8 cellular contexts compared by ENCODE assay signal in the genomic region with DNA sequence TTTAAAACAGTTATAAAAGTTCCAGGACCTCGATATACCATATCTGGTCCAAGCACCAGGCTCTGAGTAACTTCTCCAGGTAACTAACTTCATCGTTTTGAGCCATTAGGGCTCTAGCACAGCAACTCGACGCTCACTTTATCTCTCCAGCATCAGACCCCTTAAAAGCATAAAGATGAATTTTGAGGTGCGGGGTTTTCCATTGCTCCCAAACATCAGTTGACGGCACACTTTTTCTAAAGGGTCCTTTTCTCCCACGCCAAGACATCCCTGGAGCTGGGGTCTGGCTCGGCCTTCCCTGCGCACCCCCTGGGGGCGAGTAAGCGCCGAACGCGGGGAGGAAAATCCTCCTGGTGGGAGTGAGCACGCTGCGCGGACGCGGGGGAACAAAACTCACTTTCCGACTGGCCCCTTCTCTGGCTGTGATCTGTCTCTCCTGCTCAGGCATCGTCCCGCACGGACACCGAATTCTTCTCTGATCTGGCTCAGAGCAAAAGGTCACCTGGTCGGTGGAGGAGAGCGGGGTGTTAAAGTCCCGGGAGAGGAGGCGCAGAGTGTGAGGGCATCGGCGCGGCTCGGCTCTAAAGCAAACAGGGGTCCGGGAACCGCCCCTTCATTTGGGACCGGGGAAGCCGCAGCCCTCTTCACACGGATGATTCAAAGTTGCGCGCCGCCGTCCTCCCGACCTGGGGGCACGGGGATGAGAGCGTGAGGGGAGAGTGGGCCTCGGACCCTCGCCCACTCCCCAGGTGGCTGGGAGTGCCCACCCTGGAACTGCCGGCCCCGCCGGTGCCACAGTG. TPM values are rescaled to one million over a fixed set of nuclear protein-coding genes. Genes with fewer than 3 reads are reported as not detected.
A peak's percentile ranks its signal among the peaks of the same experiment; 100 is the strongest.
DNase-seq lines count a peak whose midpoint lies in the region; ATAC-seq, FAIRE-seq and TF ChIP-seq lines count a peak whose summit lies in the region.

A gene (minus strand): TSS at position 561 of the 800 bp plus-strand sequence. CDS start 113 bp downstream, at position 448.

- FAIRE-seq in HepG2 (lab: Jason Lieb, UNC): no peak

- no peaks in the 10 kb centered on the region for H3K9me3 ChIP-seq in SU-DHL-6 (ENCODE audit: insufficient read depth, low read length)
- H3K9me3 ChIP-seq in HepG2 (ENCODE audit: low read length): no peaks in the 10 kb centered on the region

- H3K9ac ChIP-seq in SU-DHL-6 (ENCODE audit: low read length) (peak within 1 kb of the TSS; percentile 87), HepG2 (ENCODE audit: insufficient read depth, low read depth, low read length) (peak within 1 kb of the TSS; percentile 99)

- POLR2A ChIA-PET in HepG2 (lab: Yijun Ruan, JAX): interaction anchor here (0.6 to 2.2 kb wide), 7 partner anchors 12 to 60 kb away, joined by 3 to 32 read pairs (median 8); a partner anchor contains a TSS

- peak; percentile 2 for ATAC-seq in HG02884 (IDR thresholded peaks at IDR 0.05; ENCODE audit: unreplicated experiment)
- peak; percentile 65 for ATAC-seq in HepG2
- ATAC-seq in HG03108 (IDR thresholded peaks at IDR 0.05; ENCODE audit: unreplicated experiment): no peak

- H2AFZ ChIP-seq in SU-DHL-6 (ENCODE audit: low read depth, low read length, severe bottlenecking) (peak within 1 kb of the TSS; percentile 96), HepG2 (ENCODE audit: low read length) (peak within 1 kb of the TSS; percentile 72)

- peaks cover 64% of the 10 kb centered on the region for H3K4me1 ChIP-seq in HepG2 (ENCODE audit: insufficient read depth, low read length)

- no peak for TF ChIP-seq RAD21 in HepG2 (CRISPR knock-in tag; IDR thresholded peaks at IDR 0.05)

- no peak for TF ChIP-seq CTCF in SU-DHL-6 (IDR thresholded peaks at IDR 0.05; ENCODE audit: insufficient read depth, low read length, poor library complexity, severe bottlenecking)
- TF ChIP-seq CTCF in HepG2 (CRISPR knock-in tag; IDR thresholded peaks at IDR 0.05): 0 out of 2 replicates have a peak, but pooled peaks have one; percentile 38

- H3K27ac ChIP-seq in SU-DHL-6 (ENCODE audit: low read depth, low read length) (no peak within 1 kb of the TSS), HepG2 (ENCODE audit: extremely low read length, insufficient read depth, low read length) (peak within 1 kb of the TSS; percentile 97)

- WGBS in HepG2 (ENCODE audit: low lambda C conversion rate): under 1% methylated on average over 24 of the region's 49 CpGs

- no peaks in the 10 kb centered on the region for H3K27me3 ChIP-seq in SU-DHL-6 (ENCODE audit: low read length)
- no peaks in the 10 kb centered on the region; a peak in 1 of 5 replicates for H3K27me3 ChIP-seq in HepG2 (ENCODE audit: control insufficient read depth in 1 of 2, insufficient read depth in 2 of 2, low read length in 2 of 2)

- intact Hi-C loops in HepG2 (cut with micrococcal nuclease; ENCODE audit: unreplicated experiment): loop anchor here (5.0 kb wide), 1 partner anchor 181 kb away; no protein-coding TSS in a partner anchor

- no peaks in the 10 kb centered on the region for H3K9me2 ChIP-seq in SU-DHL-6 (replicated peaks; ENCODE audit: insufficient read depth, low read length)

- TF ChIP-seq EP300 in HepG2 (IDR thresholded peaks at IDR 0.05; ENCODE audit: low read depth in 2 of 2, low read length in 2 of 2): no peak
- TF ChIP-seq EP300 in HepG2 (CRISPR knock-in tag; IDR thresholded peaks at IDR 0.05; ENCODE audit: borderline replicate concordance): no peak

- TSS peak; percentile 47 for BruUV-seq in HepG2 (replicated peaks; lab: Mats Ljungman, UMichigan)

- no peaks in the 10 kb centered on the region for H3F3A ChIP-seq in SU-DHL-6 (ENCODE audit: insufficient read depth)

- in situ Hi-C loops in HepG2 (cut with HindIII; ENCODE audit: extremely low pct_ligation_motif_present, low pct_unique_long_range_greater_than_20kb): loop anchor here (5.0 to 25.0 kb wide), 2 partner anchors 116 to 451 kb away; a partner anchor contains a TSS

- DNase-seq in ELR (ENCODE audit: low read depth) (peak; percentile 25), cerebellar cortex (ENCODE audit: low spot score) (peak; percentile 31), HepG2 (ENCODE audit: low spot score) (peak; percentile 49), NCI-H446 (lab: John Stamatoyannopoulos, UW) (no peak)
- DNase-seq in stimulated activated CD4-positive, alpha-beta T cell treated with anti-CD3 and anti-CD28 coated beads, TNF-alpha, amount 100 ng/mL, for 48 hours (ENCODE audit: low read depth in 3 of 3): peak in 2 of 3 donors; percentile 3 to 14

- H3K4me3 ChIP-seq in SU-DHL-6 (ENCODE audit: insufficient read depth, low read length, poor library complexity, severe bottlenecking) (peak within 1 kb of the TSS; percentile 100), HepG2 (replicated peaks in 1 of 3; ENCODE audit: insufficient read depth in 1 of 3, low read depth in 2 of 3, low read length in 3 of 3) (peak within 1 kb of the TSS; percentile 97 to 98 (median 98))

- H3K4me2 ChIP-seq in SU-DHL-6 (ENCODE audit: low read depth, low read length, poor library complexity, severe bottlenecking) (peak within 1 kb of the TSS; percentile 99), HepG2 (ENCODE audit: low read depth, low read length) (peak within 1 kb of the TSS; percentile 82)

- TF ChIP-seq POLR2A in HepG2 (IDR thresholded peaks at IDR 0.05; ENCODE audit: insufficient read depth in 1 of 2, low read depth in 2 of 2, low read length in 2 of 2): no peak

- H3K79me2 ChIP-seq in SU-DHL-6 (ENCODE audit: insufficient read depth, low read length): peaks cover 37% of the 10 kb centered on the region
- peaks cover 95% of the 10 kb centered on the region for H3K79me2 ChIP-seq in HepG2 (ENCODE audit: insufficient read depth, low read length)

- H3K36me3 ChIP-seq in SU-DHL-6 (ENCODE audit: low read length) (no peaks in the 10 kb centered on the region), HepG2 (replicated peaks in 1 of 2; ENCODE audit: control insufficient read depth in 1 of 2, insufficient read depth in 2 of 2, low read length in 2 of 2) (no peaks in the 10 kb centered on the region; a peak in 2 of 5 replicates)

- no peaks in the 10 kb centered on the region for H4K20me1 ChIP-seq in SU-DHL-6 (ENCODE audit: low read depth, low read length)
- peaks cover 28% of the 10 kb centered on the region for H4K20me1 ChIP-seq in HepG2 (ENCODE audit: insufficient read depth, low read length)

- CTCF ChIA-PET in HepG2 (lab: Yijun Ruan, JAX; ENCODE audit: low intra/inter-chr PET ratio, low total read pairs): interaction anchor here (1.3 kb wide), 1 partner anchor 10 kb away, joined by 5 read pairs; no protein-coding TSS in a partner anchor

TF ChIP-seq in HepG2, 621 proteins besides CTCF, POLR2A, EP300 and RAD21 (continues in another document):
- TF ChIP-seq ZSCAN31 (CRISPR knock-in tag; IDR thresholded peaks at IDR 0.05; ENCODE audit: low read depth): no peak
- TF ChIP-seq POLR2G (IDR thresholded peaks at IDR 0.05; ENCODE audit: low read depth, low read length): 0 out of 2 replicates have a peak, but pooled peaks have one; percentile 36
- TF ChIP-seq NFE2L1 (CRISPR knock-in tag; IDR thresholded peaks at IDR 0.05; ENCODE audit: borderline replicate concordance): no peak; the same call in 1 of the 2 replicates
- TF ChIP-seq, protein P1, sequence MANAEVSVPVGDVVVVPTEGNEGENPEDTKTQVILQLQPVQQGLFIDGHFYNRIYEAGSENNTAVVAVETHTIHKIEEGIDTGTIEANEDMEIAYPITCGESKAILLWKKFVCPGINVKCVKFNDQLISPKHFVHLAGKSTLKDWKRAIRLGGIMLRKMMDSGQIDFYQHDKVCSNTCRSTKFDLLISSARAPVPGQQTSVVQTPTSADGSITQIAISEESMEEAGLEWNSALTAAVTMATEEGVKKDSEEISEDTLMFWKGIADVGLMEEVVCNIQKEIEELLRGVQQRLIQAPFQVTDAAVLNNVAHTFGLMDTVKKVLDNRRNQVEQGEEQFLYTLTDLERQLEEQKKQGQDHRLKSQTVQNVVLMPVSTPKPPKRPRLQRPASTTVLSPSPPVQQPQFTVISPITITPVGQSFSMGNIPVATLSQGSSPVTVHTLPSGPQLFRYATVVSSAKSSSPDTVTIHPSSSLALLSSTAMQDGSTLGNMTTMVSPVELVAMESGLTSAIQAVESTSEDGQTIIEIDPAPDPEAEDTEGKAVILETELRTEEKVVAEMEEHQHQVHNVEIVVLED (CRISPR knock-in tag; IDR thresholded peaks at IDR 0.05; ENCODE audit: borderline replicate concordance): peak; percentile 6; the same call in 1 of the 2 replicates

RNA-seq across cellular contexts. Expression of the gene that starts here (rescaled TPM):
- total RNA-seq in HepG2 (2016; rRNA removed; fragmentation: Illumina TruSeq; extraction: Trizol): 39.6 and 57.4 TPM in 2 replicates
- 10.1 and 11.9 TPM in 2 replicates for total RNA-seq in HepG2 (2016; cell fraction: cytosol; rRNA removed; fragmentation: Illumina TruSeq; extraction: Trizol; ENCODE audit: low read depth)
- 33.4 and 54.9 TPM in 2 replicates for total RNA-seq in HepG2 (2016; cell fraction: insoluble cytoplasmic fraction; rRNA removed; fragmentation: Illumina TruSeq; extraction: Trizol)
- total RNA-seq in HepG2 (2016; cell fraction: membrane; rRNA removed; fragmentation: Illumina TruSeq; extraction: Trizol): 16.7 and 17.9 TPM in 2 replicates
- total RNA-seq in HepG2 (2016; cell fraction: nucleus; rRNA removed; fragmentation: Illumina TruSeq; extraction: Trizol): 94.0 and 111 TPM in 2 replicates
- polyA plus RNA-seq in HepG2 (2011; rRNA removed): 31.8 and 42.1 TPM in 2 replicates
- polyA plus RNA-seq in HepG2 (2011; cell fraction: cytosol; rRNA removed): 20.2 and 23.3 TPM in 2 replicates
- 94.2 and 94.4 TPM in 2 replicates for polyA plus RNA-seq in HepG2 (2011; cell fraction: nucleus; rRNA removed)
- polyA plus RNA-seq in HepG2 (2012): 25.2 and 29.1 TPM in 2 replicates
- polyA plus RNA-seq in HepG2 (2016; cell fraction: cytosol; fragmentation: Illumina TruSeq; extraction: Trizol; ENCODE audit: low read depth): 2.3 and 2.5 TPM in 2 replicates
- 19.5 and 23.2 TPM in 2 replicates for polyA plus RNA-seq in HepG2 (2016; cell fraction: insoluble cytoplasmic fraction; fragmentation: Illumina TruSeq; extraction: Trizol; ENCODE audit: low read depth)
- polyA plus RNA-seq in HepG2 (2016; cell fraction: membrane; fragmentation: Illumina TruSeq; extraction: Trizol; ENCODE audit: low read depth): 4.8 and 6.1 TPM in 2 replicates
- 81.9 and 85.2 TPM in 2 replicates for polyA plus RNA-seq in HepG2 (2016; cell fraction: nucleus; fragmentation: Illumina TruSeq; extraction: Trizol; ENCODE audit: insufficient read depth, low read depth)
- polyA minus RNA-seq in HepG2 (2011; rRNA and poly(A)+ RNA removed; ENCODE audit: low replicate concordance): 4.3 and 98.2 TPM in 2 replicates
- polyA minus RNA-seq in HepG2 (2011; cell fraction: cytosol; rRNA and poly(A)+ RNA removed): 26.0 and 31.1 TPM in 2 replicates
- 161 and 194 TPM in 2 replicates for polyA minus RNA-seq in HepG2 (2011; cell fraction: nucleus; rRNA and poly(A)+ RNA removed)

Comparison
In these comparisons a context has a peak if more than half of its experiments do, and no peak if none do; other contexts are left out.
1. DNase-seq: peak in ELR (single experiment), cerebellar cortex (single experiment), HepG2 (single experiment) and stimulated activated CD4-positive, alpha-beta T cell treated with anti-CD3 and anti-CD28 coated beads, TNF-alpha, amount 100 ng/mL, for 48 hours (2 of 3); none in NCI-H446 (0 of 2).